Comparison of ENCODE assay signal across 1 cellular context in genomic region chr2:23926750-23927627, GRCh38.
A peak's percentile ranks its signal among the peaks of the same experiment; 100 is the strongest.
TF ChIP-seq lines count a peak whose summit lies in the region.

Gene ATAD2B (minus strand): TSS chr2:23927123. CDS start chr2:23926770, 353 bp downstream.

TF ChIP-seq in WTC11, 78 proteins besides CTCF, POLR2A, EP300 and RAD21 (continued from another document):
- TF ChIP-seq FOXP4 (CRISPR knock-in tag; IDR thresholded peaks at IDR 0.05) (peak; percentile 75), ETV6 (CRISPR knock-in tag; IDR thresholded peaks at IDR 0.05) (peak; percentile 92; the same call in 1 of the 2 replicates), PREB (CRISPR knock-in tag; IDR thresholded peaks at IDR 0.05; ENCODE audit: borderline replicate concordance) (peak; percentile 38; the same call in 1 of the 2 replicates), TEAD4 (CRISPR knock-in tag; IDR thresholded peaks at IDR 0.05) (no peak), ZNF138 (CRISPR knock-in tag; conservative IDR thresholded peaks at IDR 0.05) (peak; percentile 79; the same call in 1 of the 2 replicates), ESRRA (CRISPR knock-in tag; IDR thresholded peaks at IDR 0.05; ENCODE audit: borderline replicate concordance) (no peak), SMAD4 (CRISPR knock-in tag; IDR thresholded peaks at IDR 0.05) (no peak), ERG (CRISPR knock-in tag; IDR thresholded peaks at IDR 0.05) (no peak), GRHL2 (CRISPR knock-in tag; IDR thresholded peaks at IDR 0.05; ENCODE audit: insufficient replicate concordance, severe bottlenecking) (no peak), IRF1 (CRISPR knock-in tag; IDR thresholded peaks at IDR 0.05) (no peak), TP53 (CRISPR knock-in tag; IDR thresholded peaks at IDR 0.05) (peak; percentile 60), CREM (CRISPR knock-in tag; IDR thresholded peaks at IDR 0.05) (peak; percentile 87), NFE2L1 (CRISPR knock-in tag; IDR thresholded peaks at IDR 0.05) (0 out of 2 replicates have a peak, but pooled peaks have one; percentile 53), ZNF416 (CRISPR knock-in tag; IDR thresholded peaks at IDR 0.05) (no peak), ZNF425 (CRISPR knock-in tag; conservative IDR thresholded peaks at IDR 0.05) (no peak), ATF1 (CRISPR knock-in tag; IDR thresholded peaks at IDR 0.05) (no peak), ELF4 (CRISPR knock-in tag; IDR thresholded peaks at IDR 0.05; ENCODE audit: low read depth) (no peak), FOXK1 (CRISPR knock-in tag; IDR thresholded peaks at IDR 0.05) (peak; percentile 60; the same call in 1 of the 2 replicates), FOXJ3 (CRISPR knock-in tag; IDR thresholded peaks at IDR 0.05; ENCODE audit: borderline replicate concordance) (no peak), SOX15 (CRISPR knock-in tag; IDR thresholded peaks at IDR 0.05) (no peak), E2F4 (CRISPR knock-in tag; IDR thresholded peaks at IDR 0.05; ENCODE audit: borderline replicate concordance, low read depth) (no peak), PRDM15 (CRISPR knock-in tag; IDR thresholded peaks at IDR 0.05) (no peak), TEAD1 (CRISPR knock-in tag; IDR thresholded peaks at IDR 0.05) (peak; percentile 84; the same call in 1 of the 2 replicates), JUN (CRISPR knock-in tag; IDR thresholded peaks at IDR 0.05) (peak; percentile 39; the same call in 1 of the 2 replicates), MLX (CRISPR knock-in tag; IDR thresholded peaks at IDR 0.05) (peak; percentile 23; the same call in 1 of the 2 replicates), ZNF263 (CRISPR knock-in tag; IDR thresholded peaks at IDR 0.05; ENCODE audit: low read depth) (no peak), E2F5 (CRISPR knock-in tag; IDR thresholded peaks at IDR 0.05) (peak; percentile 86; the same call in 1 of the 2 replicates), GABPB1 (CRISPR knock-in tag; IDR thresholded peaks at IDR 0.05) (peak; percentile 75), ZNF121 (CRISPR knock-in tag; IDR thresholded peaks at IDR 0.05) (no peak), OVOL2 (CRISPR knock-in tag; IDR thresholded peaks at IDR 0.05; ENCODE audit: borderline replicate concordance) (no peak), USF1 (CRISPR knock-in tag; IDR thresholded peaks at IDR 0.05) (no peak), NFYB (CRISPR knock-in tag; conservative IDR thresholded peaks at IDR 0.05; ENCODE audit: low read depth) (no peak), CDX4 (CRISPR knock-in tag; IDR thresholded peaks at IDR 0.05; ENCODE audit: borderline replicate concordance) (no peak)
TF ChIP-seq in WTC11: peak in this region for 30.
